Comparison of ENCODE assay signal across 35 cellular contexts in the genomic region with DNA sequence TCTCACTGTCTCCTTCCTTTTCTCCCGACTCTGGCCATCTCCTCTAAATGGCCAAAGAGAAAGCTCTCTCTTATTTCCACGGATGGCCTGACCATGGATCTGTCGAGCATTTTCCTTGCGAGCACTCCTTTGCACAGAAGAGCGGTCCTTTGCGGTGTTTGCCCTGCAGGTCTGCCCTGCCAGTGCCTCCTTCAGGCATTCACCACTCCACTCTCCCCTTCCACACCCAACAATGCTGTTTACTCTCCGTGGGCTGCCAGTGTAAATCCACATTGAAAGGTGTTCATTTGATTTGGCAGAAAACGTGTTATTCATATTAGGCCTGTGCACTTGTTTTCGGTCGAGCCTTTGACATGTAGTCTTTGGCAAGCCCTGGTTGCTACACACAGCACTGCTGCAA. TPM values are rescaled to one million over a fixed set of nuclear protein-coding genes. Genes with fewer than 3 reads are reported as not detected.
"Had no signal": no experiment of that assay in that cellular context is flagged by ENCODE, and none has a peak within 500 bp of the region (broad histone marks: within the 10 kb centered on the region; RNA-seq: fewer than 3 reads in every experiment).

No MANE protein-coding gene starts in this region.

- FAIRE-seq: colon had no signal

- ATAC-seq: activated CD4-positive, alpha-beta T cell treated with anti-CD3 and anti-CD28 coated beads for 36 hours; activated CD8-positive, alpha-beta memory T cell treated with anti-CD3 and anti-CD28 coated beads, Interleukin-2, amount 10 ng/mL, durations not matched to agents 7 days and 5 days; activated CD8-positive, alpha-beta T cell treated with anti-CD3 and anti-CD28 coated beads, Interleukin-2, amount 10 ng/mL, durations not matched to agents 7 days and 5 days; activated naive CD8-positive, alpha-beta T cell treated with anti-CD3 and anti-CD28 coated beads, Interleukin-2, amount 50 U/mL, for 24 hours; body of pancreas; effector memory CD8-positive, alpha-beta T cell; foreskin keratinocyte; gastrocnemius medialis; heart left ventricle had no signal

- H3K27me3 ChIP-seq: adrenal gland, body of pancreas, esophagus muscularis mucosa, foreskin keratinocyte, gastrocnemius medialis, heart left ventricle had no signal

- DNase-seq: activated CD4-positive, alpha-beta memory T cell treated with anti-CD3 and anti-CD28 coated beads for 36 hours; activated CD4-positive, alpha-beta T cell treated with anti-CD3 and anti-CD28 coated beads for 36 hours; activated CD4-positive, alpha-beta T cell treated with anti-CD3 and anti-CD28 coated beads, Interleukin-2, amount 10 ng/mL, durations not matched to agents 24 days and 14 days; activated CD4-positive, CD25-positive, alpha-beta regulatory T cell; activated CD4-positive, CD25-positive, alpha-beta regulatory T cell treated with anti-CD3 and anti-CD28 coated beads, Interleukin-2, amount 50 U/mL, for 72 hours; activated CD8-positive, alpha-beta memory T cell treated with anti-CD3 and anti-CD28 coated beads, Interleukin-2, amount 10 ng/mL, durations not matched to agents 7 days and 5 days; activated CD8-positive, alpha-beta memory T cell treated with anti-CD3 and anti-CD28 coated beads, Interleukin-2, amount 50 U/mL, for 4 hours; activated CD8-positive, alpha-beta T cell treated with anti-CD3 and anti-CD28 coated beads, Interleukin-2, amount 10 ng/mL, durations not matched to agents 7 days and 5 days; activated effector memory CD4-positive, alpha-beta T cell treated with anti-CD3 and anti-CD28 coated beads, Interleukin-2, amount 50 U/mL, for 16 hours; activated naive CD4-positive, alpha-beta T cell treated with anti-CD3 and anti-CD28 coated beads for 36 hours; activated naive CD8-positive, alpha-beta T cell treated with anti-CD3 and anti-CD28 coated beads for 36 hours; activated naive CD8-positive, alpha-beta T cell treated with anti-CD3 and anti-CD28 coated beads, Interleukin-2, amount 50 U/mL, for 24 hours; activated T-cell treated with anti-CD3 and anti-CD28 coated beads, Interleukin-2, amount 50 U/mL, for 1 hour; activated T-cell treated with anti-CD3 and anti-CD28 coated beads, Interleukin-2, amount 50 U/mL, for 48 hours; adrenal gland; amygdala; aorta; body of pancreas; caudate nucleus; cortex of kidney; dermis blood vessel endothelial cell; effector CD4-positive, alpha-beta T cell; effector memory CD8-positive, alpha-beta T cell; erythroblast; foreskin keratinocyte; gastrocnemius medialis; glutamatergic neuron; heart left ventricle; T-helper 2 cell had no signal

- H3K4me1 ChIP-seq: adrenal gland, body of pancreas, esophagus muscularis mucosa, foreskin keratinocyte, heart left ventricle had no signal

- H3K36me3 ChIP-seq: adrenal gland, esophagus muscularis mucosa, gastrocnemius medialis, heart left ventricle had no signal

- H3K4me3 ChIP-seq: adrenal gland, body of pancreas, esophagus muscularis mucosa, gastrocnemius medialis, heart left ventricle had no signal

- H3K9me3 ChIP-seq: adrenal gland, body of pancreas, esophagus muscularis mucosa, gastrocnemius medialis, heart left ventricle had no signal

- H3K27ac ChIP-seq: adrenal gland, body of pancreas, esophagus muscularis mucosa, foreskin keratinocyte, gastrocnemius medialis, heart left ventricle had no signal

RNA-seq across cellular contexts. Expression of gene CACNA2D3, which starts 49.6 kb away (rescaled TPM):
- total RNA-seq: activated CD4-positive, alpha-beta memory T cell treated with anti-CD3 and anti-CD28 coated beads for 36 hours; activated CD4-positive, alpha-beta T cell treated with anti-CD3 and anti-CD28 coated beads for 36 hours; activated CD4-positive, alpha-beta T cell treated with anti-CD3 and anti-CD28 coated beads, Interleukin-2, amount 10 ng/mL, durations not matched to agents 24 days and 14 days; activated CD8-positive, alpha-beta memory T cell treated with anti-CD3 and anti-CD28 coated beads for 36 hours; activated CD8-positive, alpha-beta memory T cell treated with anti-CD3 and anti-CD28 coated beads, Interleukin-2, amount 10 ng/mL, durations not matched to agents 7 days and 5 days; activated CD8-positive, alpha-beta T cell treated with anti-CD3 and anti-CD28 coated beads, Interleukin-2, amount 10 ng/mL, durations not matched to agents 7 days and 5 days; activated naive CD4-positive, alpha-beta T cell treated with anti-CD3 and anti-CD28 coated beads for 36 hours; activated naive CD8-positive, alpha-beta T cell treated with anti-CD3 and anti-CD28 coated beads for 36 hours; activated T-helper 1 cell treated with anti-CD3 and anti-CD28 coated beads, Interleukin-12 subunit alpha, Interleukin-12 subunit beta, Interleukin-2, Interleukin-4 antibody, amounts not matched to agents 30 ng/mL and 10 ng/mL and 1 ng/mL, durations not matched to agents 14 hours and 24 hours and 36 hours; activated T-helper 2 cell treated with anti-CD3 and anti-CD28 coated beads, Interferon-gamma antibody, Interleukin-2, Interleukin-4, amounts not matched to agents 10 μg/mL and 5 μg/mL and 100 μg/mL, durations not matched to agents 14 hours and 24 hours and 36 hours; body of pancreas; chondrocyte had no signal
